In the genomic region with DNA sequence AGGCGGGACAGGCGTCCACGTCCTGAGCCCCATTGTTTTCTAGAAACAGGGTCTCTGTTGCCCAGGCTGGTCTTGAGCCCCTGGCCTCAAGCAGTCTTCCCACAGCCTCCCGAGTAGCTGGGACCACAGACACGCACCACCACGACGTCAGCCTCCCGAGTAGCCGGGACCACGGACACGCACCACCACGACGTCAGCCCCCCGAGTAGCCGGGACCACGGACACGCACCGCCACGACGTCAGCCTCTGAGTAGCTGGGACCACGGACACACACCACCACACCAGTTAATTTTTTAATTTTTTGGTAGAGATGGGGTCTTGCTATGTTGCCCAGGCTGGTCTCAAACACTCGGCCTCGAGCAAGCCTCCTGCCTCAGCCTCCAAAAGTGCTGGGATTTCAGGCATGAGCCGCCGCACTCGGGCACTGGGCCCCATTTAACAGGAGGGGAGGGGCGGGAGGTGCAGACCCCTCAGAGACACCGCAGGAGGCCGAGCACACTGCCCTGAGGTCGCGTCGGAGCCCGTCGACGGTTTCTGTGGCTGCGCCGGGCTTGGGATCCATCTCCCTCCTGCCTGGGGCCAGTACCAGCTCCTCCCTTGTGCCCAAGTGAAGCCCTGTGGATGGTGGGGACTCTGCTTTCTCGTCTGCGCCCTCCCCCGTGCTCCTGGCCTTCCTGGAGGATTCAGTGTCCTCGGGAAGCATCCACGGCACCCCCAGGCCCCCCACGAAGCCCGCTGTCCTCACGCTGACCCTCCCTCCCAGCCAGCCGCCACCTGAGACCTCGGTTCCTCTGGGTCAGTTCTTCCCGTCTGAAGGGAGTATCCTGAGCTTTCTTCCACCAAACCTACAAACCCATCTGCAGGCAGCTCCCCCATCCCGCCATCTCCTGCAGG, we compare ENCODE assay signal across 1 cellular context.
TF ChIP-seq lines count a peak whose summit lies in the region.

No MANE protein-coding gene starts in this region.

TF ChIP-seq in K562, 482 proteins besides CTCF, POLR2A, EP300 and RAD21:
- TF ChIP-seq ZNF695 (CRISPR knock-in tag; IDR thresholded peaks at IDR 0.05) (no peak), ZNF121 (CRISPR knock-in tag; conservative IDR thresholded peaks at IDR 0.05) (peak; percentile 89)
TF ChIP-seq in K562: peak in this region for 1.
